Comparison of ENCODE assay signal across 29 cellular contexts in the genomic region with DNA sequence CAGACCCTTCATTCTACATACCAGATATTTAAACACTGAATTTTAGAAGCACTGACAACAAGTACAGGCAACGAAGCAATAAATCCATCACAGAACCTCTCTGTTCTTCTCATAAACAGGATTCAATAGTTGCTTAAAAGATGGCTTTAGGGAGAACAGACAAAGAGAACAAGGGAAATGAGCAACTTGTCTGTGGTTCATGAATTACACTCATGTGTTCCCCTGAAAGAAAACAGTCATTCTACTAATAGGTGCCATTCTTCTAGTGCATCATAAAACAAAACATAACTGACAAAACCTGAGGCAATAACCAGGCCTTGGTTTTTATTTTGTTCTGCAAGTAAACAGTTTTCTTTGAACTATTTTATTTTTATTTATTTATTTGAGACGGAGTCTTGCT. TPM values are rescaled to one million over a fixed set of nuclear protein-coding genes. Genes with fewer than 3 reads are reported as not detected.
"Had no signal": no experiment of that assay in that cellular context is flagged by ENCODE, and none has a peak within 500 bp of the region (broad histone marks: within the 10 kb centered on the region; RNA-seq: fewer than 3 reads in every experiment).

No MANE protein-coding gene starts in this region.

- ATAC-seq: effector memory CD8-positive, alpha-beta T cell; left ventricle myocardium superior; lower lobe of right lung; natural killer cell; psoas muscle; right cardiac atrium; stimulated activated naive B cell treated with anti-CD40 and anti-IgM and Interleukin-4, amounts not matched to agents 10 μg/mL and 1 μg/mL and 100 μg/mL, for 72 hours had no signal

- H3K4me1 ChIP-seq: psoas muscle, thyroid gland had no signal

- H3K9me3 Mint-ChIP-seq: effector memory CD8-positive, alpha-beta T cell; natural killer cell; stimulated activated naive B cell treated with anti-CD40 and anti-IgM and Interleukin-4, amounts not matched to agents 10 μg/mL and 1 μg/mL and 100 μg/mL, for 72 hours had no signal

- H3K36me3 ChIP-seq: ovary had no signal

- H3K27ac Mint-ChIP-seq: effector memory CD8-positive, alpha-beta T cell; natural killer cell had no signal

- DNase-seq: effector memory CD8-positive, alpha-beta T cell; erythroblast; esophagus squamous epithelium; head of caudate nucleus; left ventricle myocardium superior; lower lobe of right lung; natural killer cell; occipital lobe; ovary; posterior cingulate gyrus; psoas muscle; right cardiac atrium; spleen; stimulated activated CD4-positive, alpha-beta T cell treated with anti-CD3 and anti-CD28 coated beads, Interleukin-4, amount 100 ng/mL, for 4 hours; stimulated activated naive B cell treated with anti-CD40 and anti-IgM and Interleukin-4, amounts not matched to agents 10 μg/mL and 1 μg/mL and 100 μg/mL, for 72 hours; stomach; thyroid gland; trophoblast cell had no signal

- H3K4me3 Mint-ChIP-seq: effector memory CD8-positive, alpha-beta T cell; natural killer cell; stimulated activated naive B cell treated with anti-CD40 and anti-IgM and Interleukin-4, amounts not matched to agents 10 μg/mL and 1 μg/mL and 100 μg/mL, for 72 hours had no signal

- H3K4me3 ChIP-seq: coronary artery, esophagus squamous epithelium, lower lobe of right lung, ovary, psoas muscle, skin epidermis, spleen, stomach, thyroid gland, vagina had no signal

- H3K27me3 Mint-ChIP-seq: effector memory CD8-positive, alpha-beta T cell; stimulated activated naive B cell treated with anti-CD40 and anti-IgM and Interleukin-4, amounts not matched to agents 10 μg/mL and 1 μg/mL and 100 μg/mL, for 72 hours had no signal

- H3K9me3 ChIP-seq: esophagus squamous epithelium, lower lobe of right lung, ovary, psoas muscle, spleen, stomach, thyroid gland, vagina had no signal

- H3K27me3 ChIP-seq: esophagus squamous epithelium, ovary, spleen, stomach, thyroid gland, vagina had no signal

- H3K27ac ChIP-seq: coronary artery, esophagus squamous epithelium, lower lobe of right lung, ovary, psoas muscle, skin epidermis, spleen, stomach, thyroid gland, vagina had no signal

RNA-seq across cellular contexts. Expression of gene RSPO1, which starts 45.8 kb away (rescaled TPM):
- total RNA-seq: dermis microvascular lymphatic vessel endothelial cell, frontal cortex, glomerular endothelial cell, mononuclear cell, natural killer cell, occipital lobe, psoas muscle, renal cortical epithelial cell, temporal lobe had no signal
- polyA plus RNA-seq: keratinocyte, neural cell, right cardiac atrium had no signal
